8 cellular contexts compared by ENCODE assay signal in the genomic region with DNA sequence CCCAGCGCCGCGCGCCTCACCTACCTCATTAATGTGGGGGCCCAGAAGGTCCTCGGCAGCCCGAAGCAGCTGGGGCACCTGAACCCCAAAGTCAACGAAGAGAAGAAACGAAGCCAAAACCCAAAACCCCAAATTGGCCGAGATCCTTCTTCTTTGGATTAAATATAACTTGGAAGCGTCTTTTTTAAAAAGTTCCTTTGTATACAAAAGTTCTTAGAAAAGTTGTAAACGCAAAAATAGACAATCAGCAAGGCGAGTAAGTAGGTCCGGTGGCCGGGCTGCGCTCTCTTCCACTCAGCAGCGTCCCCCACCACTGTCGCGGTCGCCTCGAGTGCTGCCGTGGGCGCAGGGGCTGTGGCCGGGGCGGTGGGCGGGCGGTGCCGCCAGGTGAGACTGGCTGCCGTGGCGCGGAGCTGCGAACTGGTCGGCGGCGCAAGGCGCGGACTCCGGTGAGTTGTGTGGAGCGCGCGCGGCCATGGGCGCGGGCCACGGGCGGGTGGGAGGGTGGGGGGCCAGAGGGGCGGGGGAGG. TPM values are rescaled to one million over a fixed set of nuclear protein-coding genes. Genes with fewer than 3 reads are reported as not detected.
DNase-seq lines count a peak whose midpoint lies in the region; ATAC-seq and TF ChIP-seq lines count a peak whose summit lies in the region.

No MANE protein-coding gene starts in this region.

- H3K4me3 ChIP-seq in CD4-positive, alpha-beta memory T cell (ENCODE audit: low read length in 2 of 2) = no peak overlapping the region
- peak overlapping the region; percentile 74 for H3K4me3 ChIP-seq in HL-60 (replicated peaks; ENCODE audit: insufficient read depth, low read length)
- peak overlapping the region; percentile 68 to 93 (median 82) for H3K4me3 ChIP-seq in breast epithelium

- POLR2A ChIA-PET in CD4-positive, alpha-beta memory T cell (lab: Charles Lee; ENCODE audit: partially characterized antibody) = interaction anchor here (1.0 kb wide), 1 partner anchor 67 kb away, joined by 3 read pairs; no protein-coding TSS in a partner anchor

- H3K4me1 ChIP-seq in CD4-positive, alpha-beta memory T cell (ENCODE audit: insufficient read depth, low read length) = peaks cover 25% of the 10 kb centered on the region
- H3K4me1 ChIP-seq in breast epithelium = no peaks in the 10 kb centered on the region

- CTCF ChIA-PET in CD4-positive, alpha-beta memory T cell (lab: Charles Lee; ENCODE audit: partially characterized antibody) = no interaction called here

- H3K27ac ChIP-seq in CD4-positive, alpha-beta memory T cell (ENCODE audit: low read depth, low read length) = no peak overlapping the region
- H3K27ac ChIP-seq in HL-60 (replicated peaks) (no peak overlapping the region), breast epithelium (peak overlapping the region; percentile 81 to 91)

- ATAC-seq in GM21367 (IDR thresholded peaks at IDR 0.05; ENCODE audit: unreplicated experiment) = peak; percentile 7

- intact Hi-C loops in CD4-positive, alpha-beta memory T cell (cut with micrococcal nuclease) = no loop called here
- intact Hi-C loops in breast epithelium (cut with DNase I; ENCODE audit: low total_unique reads) = no loop called here

- H3K9me3 Mint-ChIP-seq in CD4-positive, alpha-beta memory T cell = peaks cover 0 to 8% (median 0%) of the 10 kb centered on the region in 8 donors
- no peaks in the 10 kb centered on the region for H3K9me3 Mint-ChIP-seq in mesothelial cell of epicardium

- H3K9me3 ChIP-seq in CD4-positive, alpha-beta memory T cell (ENCODE audit: control insufficient read depth in 1 of 2, low read length in 2 of 2) = no peaks in the 10 kb centered on the region
- no peaks in the 10 kb centered on the region for H3K9me3 ChIP-seq in breast epithelium

- H3K4me3 Mint-ChIP-seq in CD4-positive, alpha-beta memory T cell = peak overlapping the region; percentile 57 to 78 (median 68)
- peak overlapping the region; percentile 83 for H3K4me3 Mint-ChIP-seq in mesothelial cell of epicardium

- DNase-seq in CD4-positive, alpha-beta memory T cell = no peak
- DNase-seq in HL-60 (ENCODE audit: low read depth in 1 of 2, low spot score in 1 of 2) = no peak
- no peak for DNase-seq in breast epithelium (ENCODE audit: low spot score in 2 of 2)
- DNase-seq in mesothelial cell of epicardium (ENCODE audit: low spot score in 2 of 2, unreplicated experiment in 2 of 2) = peak; percentile 47
- no peak for DNase-seq in NCI-H187 treated with DMSO at 0.1 percent for 48 hours (lab: John Stamatoyannopoulos, UW)
- no peak for DNase-seq in SHP77 treated with DMSO at 0.1 percent for 48 hours (lab: John Stamatoyannopoulos, UW)
- no peak for DNase-seq in hippocampal formation (lab: John Stamatoyannopoulos, UW)

- no peaks in the 10 kb centered on the region for H3K36me3 Mint-ChIP-seq in CD4-positive, alpha-beta memory T cell
- no peaks in the 10 kb centered on the region for H3K36me3 Mint-ChIP-seq in mesothelial cell of epicardium

- no peak for TF ChIP-seq CTCF in HL-60 (IDR thresholded peaks at IDR 0.05; ENCODE audit: insufficient read depth, low read length)
- no peak for TF ChIP-seq CTCF in breast epithelium (IDR thresholded peaks at IDR 0.05)
- no peak for TF ChIP-seq CTCF in mesothelial cell of epicardium (IDR thresholded peaks at IDR 0.05; ENCODE audit: unreplicated experiment)

- peaks cover 4% of the 10 kb centered on the region for H3K27me3 ChIP-seq in CD4-positive, alpha-beta memory T cell (ENCODE audit: insufficient read depth, low read length)
- H3K27me3 ChIP-seq in HL-60 (ENCODE audit: insufficient read depth, poor library complexity, severe bottlenecking) (peaks cover 17% of the 10 kb centered on the region), breast epithelium (no peaks in the 10 kb centered on the region)

- no peak for TF ChIP-seq POLR2A in breast epithelium (IDR thresholded peaks at IDR 0.05)

- H3K4me1 Mint-ChIP-seq in CD4-positive, alpha-beta memory T cell = peaks cover 3 to 28% (median 9%) of the 10 kb centered on the region in 4 donors
- H3K4me1 Mint-ChIP-seq in mesothelial cell of epicardium = peaks cover 33% of the 10 kb centered on the region

- H3K36me3 ChIP-seq in CD4-positive, alpha-beta memory T cell (ENCODE audit: insufficient read depth, low read length) = no peaks in the 10 kb centered on the region
- no peaks in the 10 kb centered on the region for H3K36me3 ChIP-seq in breast epithelium

- peak overlapping the region in 2 of 7 donors; percentile 29 to 79 for H3K27ac Mint-ChIP-seq in CD4-positive, alpha-beta memory T cell
- peak overlapping the region; percentile 84 for H3K27ac Mint-ChIP-seq in mesothelial cell of epicardium

- peaks cover 23 to 27% of the 10 kb centered on the region in 2 donors for H3K27me3 Mint-ChIP-seq in CD4-positive, alpha-beta memory T cell
- peaks cover 69% of the 10 kb centered on the region for H3K27me3 Mint-ChIP-seq in mesothelial cell of epicardium (ENCODE audit: low read depth)

RNA-seq across cellular contexts. Expression of gene KLF4, which starts 0.4 kb away (rescaled TPM):
- under 1 TPM; 0.19 to 0.79 TPM for total RNA-seq in CD4-positive, alpha-beta memory T cell
- polyA plus RNA-seq in CD4-positive, alpha-beta memory T cell = not detected
- total RNA-seq in breast epithelium = 100 to 1,000 TPM in 1 of 3 donors, 10 to 100 TPM in 2; 52.7 to 165 (median 53.4) TPM
- 14.7 to 18.0 TPM (median 17.0 TPM) in 3 replicates for total RNA-seq in mesothelial cell of epicardium

Comparison
In these comparisons a context has a peak if more than half of its experiments do, and no peak if none do; other contexts are left out.
1. DNase-seq: peak in mesothelial cell of epicardium (2 of 2); none in CD4-positive, alpha-beta memory T cell (0 of 5), HL-60 (0 of 2), breast epithelium (0 of 2), NCI-H187 treated with DMSO at 0.1 percent for 48 hours (single experiment), SHP77 treated with DMSO at 0.1 percent for 48 hours (single experiment) and hippocampal formation (0 of 2).
2. H3K27ac ChIP-seq: peak in breast epithelium (2 of 2); none in CD4-positive, alpha-beta memory T cell (single experiment) and HL-60 (single experiment).
3. H3K4me3 ChIP-seq: peak in HL-60 (single experiment) and breast epithelium (3 of 3); none in CD4-positive, alpha-beta memory T cell (0 of 2).